20 cellular contexts compared by ENCODE assay signal in the genomic region with DNA sequence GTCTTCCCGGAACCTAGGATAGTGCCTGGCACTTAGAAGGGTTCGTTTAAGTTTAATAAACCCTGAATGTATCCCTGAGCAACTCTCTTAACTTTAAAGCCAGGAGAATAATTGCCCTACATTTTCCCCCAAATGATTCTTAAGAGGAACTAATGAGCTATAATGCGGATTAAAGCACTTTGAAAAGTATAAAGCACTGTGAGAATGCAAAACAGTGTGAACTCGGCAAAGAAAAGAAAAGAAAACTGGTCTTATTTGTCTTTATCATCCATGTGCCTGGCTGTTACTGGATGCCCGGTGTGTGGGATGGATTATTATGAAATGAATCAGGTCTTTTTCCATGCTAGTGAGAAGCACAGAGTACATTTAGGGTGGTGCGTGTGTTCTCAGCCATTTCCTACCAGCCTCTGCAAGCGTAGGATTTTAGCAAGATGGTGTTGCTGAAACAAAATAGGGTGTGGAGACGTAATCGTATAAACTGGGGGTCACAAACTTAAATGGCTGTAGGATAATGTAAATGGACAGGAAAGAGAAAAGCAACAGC. TPM values are rescaled to one million over a fixed set of nuclear protein-coding genes. Genes with fewer than 3 reads are reported as not detected.
DNase-seq lines count a peak whose midpoint lies in the region; ATAC-seq, FAIRE-seq and TF ChIP-seq lines count a peak whose summit lies in the region.
"Had no signal": no experiment of that assay in that cellular context is flagged by ENCODE, and none has a peak within 500 bp of the region (broad histone marks: within the 10 kb centered on the region; RNA-seq: fewer than 3 reads in every experiment).

No MANE protein-coding gene starts in this region.

- no peak for TF ChIP-seq CTCF in right atrium auricular region (IDR thresholded peaks at IDR 0.05)
- no peak for TF ChIP-seq CTCF in sigmoid colon (IDR thresholded peaks at IDR 0.05)

- intact Hi-C loops in sigmoid colon (cut with DNase I) (loop anchor here (10.0 kb wide), 2 partner anchors 139 to 231 kb away; partner anchors contain the start of gene SEC61A1), left colon (cut with DNase I, micrococcal nuclease) (no loop called here)

- DNase-seq in DMS79 (lab: John Stamatoyannopoulos, UW) (peak; percentile 35), amniotic epithelial cell (ENCODE audit: low read depth) (peak; percentile 18), right atrium auricular region (ENCODE audit: low spot score) (no peak), sigmoid colon (no peak), left colon (no peak), RCC 7860 (ENCODE audit: low spot score) (no peak)
- DNase-seq: activated CD4-positive, alpha-beta T cell treated with anti-CD3 and anti-CD28 coated beads, Interleukin-2, amount 50 U/mL, for 4 hours; GDM1; mammary epithelial cell; NCI-H526; stimulated activated CD4-positive, alpha-beta T cell treated with anti-CD3 and anti-CD28 coated beads, Interleukin-4, amount 100 ng/mL, for 1 hour had no signal

- no peaks in the 10 kb centered on the region for H3K27me3 ChIP-seq in right atrium auricular region
- H3K27me3 ChIP-seq in sigmoid colon = no peaks in the 10 kb centered on the region

- peak overlapping the region; percentile 62 to 66 for H3K27ac ChIP-seq in right atrium auricular region
- peak overlapping the region; percentile 79 to 92 (median 88) for H3K27ac ChIP-seq in sigmoid colon
- H3K27ac ChIP-seq: C4-2B, cardiac muscle cell, prostate gland had no signal

- no peak for TF ChIP-seq EP300 in sigmoid colon (IDR thresholded peaks at IDR 0.05)

- WGBS in sigmoid colon, 2 donors = 56 to 79% methylated on average over 9 of the region's 9 CpGs

- no peaks in the 10 kb centered on the region for H3K36me3 ChIP-seq in right atrium auricular region
- H3K36me3 ChIP-seq in sigmoid colon = no peaks in the 10 kb centered on the region
- H3K36me3 ChIP-seq: cardiac muscle cell, prostate gland had no signal

- no peaks in the 10 kb centered on the region for H3K9me3 ChIP-seq in right atrium auricular region
- no peaks in the 10 kb centered on the region for H3K9me3 ChIP-seq in sigmoid colon
- H3K9me3 ChIP-seq: prostate gland had no signal

- peaks cover 0 to 35% of the 10 kb centered on the region in 2 donors for H3K4me1 ChIP-seq in right atrium auricular region
- H3K4me1 ChIP-seq in sigmoid colon = peaks cover 0 to 44% (median 29%) of the 10 kb centered on the region in 4 donors

- ATAC-seq in HG03439 (IDR thresholded peaks at IDR 0.05; ENCODE audit: unreplicated experiment) (no peak), left colon (no peak), HG02763 (IDR thresholded peaks at IDR 0.05; ENCODE audit: unreplicated experiment) (no peak)

- TF ChIP-seq POLR2A in sigmoid colon (IDR thresholded peaks at IDR 0.05) = no peak

- FAIRE-seq in RCC 7860 (lab: Jason Lieb, UNC) = no peak
- FAIRE-seq: H54 had no signal

- H3K4me3 ChIP-seq in right atrium auricular region (peak overlapping the region in 1 of 2 donors; percentile 37), sigmoid colon (peak overlapping the region; percentile 43 to 61 (median 55))
- H3K4me3 ChIP-seq: cardiac muscle cell had no signal

RNA-seq across cellular contexts. Expression of gene KBTBD12, which starts 1.0 kb away (rescaled TPM):
- total RNA-seq in right atrium auricular region = 1 to 10 TPM; 1.5 to 4.4 TPM
- total RNA-seq in sigmoid colon = 1 to 10 TPM; 2.5 to 5.9 (median 3.3) TPM
- 1 to 10 TPM; 1.3 to 1.8 (median 1.8) TPM for polyA plus RNA-seq in sigmoid colon
- 1 to 10 TPM; 3.8 to 4.6 TPM for total RNA-seq in left colon
- total RNA-seq: HT-29; mammary epithelial cell; RPMI7951; T-helper 2 cell treated with Interferon-gamma antibody and Interleukin-4, amounts not matched to agents 100 ng/mL and 5 ng/mL, for 36 hours had no signal
- polyA plus RNA-seq: mammary epithelial cell had no signal

Comparison
In these comparisons a context has a peak if more than half of its experiments do, and no peak if none do; other contexts are left out.
1. DNase-seq: peak in DMS79 (single experiment) and amniotic epithelial cell (single experiment); none in right atrium auricular region (single experiment), sigmoid colon (single experiment), left colon (0 of 2) and RCC 7860 (single experiment).